1 cellular context compared by ENCODE assay signal in genomic region chr5:684771-685216, GRCh38.
A peak's percentile ranks its signal among the peaks of the same experiment; 100 is the strongest.
TF ChIP-seq lines count a peak whose summit lies in the region.

No MANE protein-coding gene starts in this region.

TF ChIP-seq in HEK293, 187 proteins besides CTCF, POLR2A, EP300 and RAD21 (continued from another document):
- TF ChIP-seq REST (tag by site-specific recombination; IDR thresholded peaks at IDR 0.05) (no peak), ZNF132 (tag by site-specific recombination; IDR thresholded peaks at IDR 0.05; ENCODE audit: borderline replicate concordance) (no peak), ZNF280D (tag by site-specific recombination; IDR thresholded peaks at IDR 0.05) (no peak), BCL11B (tag by site-specific recombination; IDR thresholded peaks at IDR 0.05; ENCODE audit: low read depth) (peak; percentile 99), HOXA7 (CRISPR knock-in tag; IDR thresholded peaks at IDR 0.05; ENCODE audit: borderline replicate concordance) (no peak), ZNF473 (tag by site-specific recombination; IDR thresholded peaks at IDR 0.05) (no peak)
